11 cellular contexts compared by ENCODE assay signal in genomic region chr19:38046254-38047047, GRCh38.
A peak's percentile ranks its signal among the peaks of the same experiment; 100 is the strongest.
DNase-seq lines count a peak whose midpoint lies in the region; ATAC-seq and TF ChIP-seq lines count a peak whose summit lies in the region.
"Had no signal": no experiment of that assay in that cellular context is flagged by ENCODE, and none has a peak within 500 bp of the region (broad histone marks: within the 10 kb centered on the region; RNA-seq: fewer than 3 reads in every experiment).

No MANE protein-coding gene starts in this region.

- H2AFZ ChIP-seq in SK-N-SH (ENCODE audit: low read depth) = no peak overlapping the region

- H3K4me1 ChIP-seq in DOHH2 (ENCODE audit: control insufficient read depth, low read length) = peaks cover 60% of the 10 kb centered on the region
- H3K4me1 ChIP-seq in SK-N-SH (ENCODE audit: control insufficient read depth in 1 of 2, insufficient read depth in 2 of 2, low read depth in 1 of 2, low read length in 1 of 2) = peaks cover 0 to 5% of the 10 kb centered on the region in 2 experiments; a peak in 1 of 4 replicates
- H3K4me1 ChIP-seq: uterus had no signal

- H3K4me3 ChIP-seq in DOHH2 (ENCODE audit: low read length) (peak overlapping the region; percentile 46), SK-N-SH (ENCODE audit: low read depth in 2 of 2, low read length in 1 of 2) (no peak overlapping the region), WERI-Rb-1 (ENCODE audit: low read depth, low read length) (no peak overlapping the region)
- H3K4me3 ChIP-seq: uterus had no signal

- no peak overlapping the region for H3K9ac ChIP-seq in SK-N-SH

- no peaks in the 10 kb centered on the region for H3K9me2 ChIP-seq in DOHH2 (replicated peaks; ENCODE audit: control insufficient read depth, low read length)
- H3K9me2 ChIP-seq in SK-N-SH = no peaks in the 10 kb centered on the region

- peak; percentile 33 for DNase-seq in iPS-NIHi11 (ENCODE audit: low spot score)
- DNase-seq in left cardiac atrium = no peak
- DNase-seq in SK-N-SH = no peak
- DNase-seq in NK-92 (lab: John Stamatoyannopoulos, UW; ENCODE audit: unreplicated experiment) = no peak
- DNase-seq in WERI-Rb-1 = no peak
- DNase-seq: DMS 273 treated with DMSO at 0.1 percent for 48 hours, NCI-H1694, uterus had no signal

- CTCF ChIA-PET in SK-N-SH (lab: Yijun Ruan, JAX) = no interaction called here

- ATAC-seq in HG03432 (IDR thresholded peaks at IDR 0.05; ENCODE audit: unreplicated experiment) = peak; percentile 37
- no peak for ATAC-seq in left cardiac atrium

- peaks cover 37% of the 10 kb centered on the region for H3K79me2 ChIP-seq in DOHH2 (ENCODE audit: control insufficient read depth, low read length)
- peaks cover 57% of the 10 kb centered on the region for H3K79me2 ChIP-seq in SK-N-SH (ENCODE audit: insufficient read depth)

- TF ChIP-seq CTCF in DOHH2 (IDR thresholded peaks at IDR 0.05; ENCODE audit: low read depth, low read length, poor library complexity, severe bottlenecking) (no peak), SK-N-SH (IDR thresholded peaks at IDR 0.05) (no peak), WERI-Rb-1 (IDR thresholded peaks at IDR 0.05; ENCODE audit: low read depth, low read length) (no peak)

- POLR2A ChIA-PET in SK-N-SH (lab: Yijun Ruan, JAX) = no interaction called here

- TF ChIP-seq RAD21 in SK-N-SH (IDR thresholded peaks at IDR 0.05; ENCODE audit: low read length) = no peak

- no peaks in the 10 kb centered on the region for H3K9me3 ChIP-seq in DOHH2 (ENCODE audit: control insufficient read depth, insufficient read depth, low read length)
- 0 out of 2 replicates have a peak, but pooled peaks cover 7% of the 10 kb centered on the region for H3K9me3 ChIP-seq in SK-N-SH
- no peaks in the 10 kb centered on the region for H3K9me3 ChIP-seq in WERI-Rb-1 (ENCODE audit: severe bottlenecking)
- H3K9me3 ChIP-seq: uterus had no signal

- H4K20me1 ChIP-seq in DOHH2 (ENCODE audit: control insufficient read depth, insufficient read depth, low read depth, low read length) (no peaks in the 10 kb centered on the region), SK-N-SH (ENCODE audit: insufficient read depth) (no peaks in the 10 kb centered on the region)

- no peaks in the 10 kb centered on the region for H3K27me3 ChIP-seq in DOHH2 (ENCODE audit: control insufficient read depth, low read length)
- no peaks in the 10 kb centered on the region for H3K27me3 ChIP-seq in SK-N-SH (ENCODE audit: insufficient read depth)
- no peaks in the 10 kb centered on the region for H3K27me3 ChIP-seq in WERI-Rb-1 (ENCODE audit: insufficient read depth, low read depth, severe bottlenecking)
- H3K27me3 ChIP-seq: uterus had no signal

- intact Hi-C loops in left cardiac atrium (cut with DNase I) = no loop called here

- peaks cover 20% of the 10 kb centered on the region for H3K36me3 ChIP-seq in DOHH2 (ENCODE audit: control insufficient read depth, low read length)
- peaks cover 0 to 11% of the 10 kb centered on the region in 2 experiments for H3K36me3 ChIP-seq in SK-N-SH (replicated peaks in 1 of 2; ENCODE audit: control insufficient read depth in 1 of 2, insufficient read depth in 2 of 2, low read length in 1 of 2)
- no peaks in the 10 kb centered on the region; the same call in 1 of the 2 replicates for H3K36me3 ChIP-seq in WERI-Rb-1
- H3K36me3 ChIP-seq: uterus had no signal

- WGBS in SK-N-SH (ENCODE audit: low lambda C conversion rate) = 93% methylated on average over 15 of the region's 21 CpGs

- peaks cover 5% of the 10 kb centered on the region; the same call in 1 of the 2 replicates for H3F3A ChIP-seq in DOHH2 (ENCODE audit: control insufficient read depth, insufficient read depth)
- peaks cover 5% of the 10 kb centered on the region for H3F3A ChIP-seq in SK-N-SH (replicated peaks; ENCODE audit: insufficient read depth)

- peak; percentile 45 for TF ChIP-seq POLR2A in GM19193 (IDR thresholded peaks at IDR 0.05; ENCODE audit: extremely low read depth, insufficient read depth, insufficient read length)

- H3K4me2 ChIP-seq in DOHH2 (ENCODE audit: low read length) (peak overlapping the region; percentile 64), SK-N-SH (no peak overlapping the region)

- no peak for TF ChIP-seq EP300 in SK-N-SH (IDR thresholded peaks at IDR 0.05; ENCODE audit: borderline replicate concordance in 1 of 2, low read depth in 1 of 2, low read length in 1 of 2)

- H3K27ac ChIP-seq in DOHH2 (ENCODE audit: low read depth, low read length) (peak overlapping the region; percentile 63), SK-N-SH (ENCODE audit: low read depth in 2 of 2, low read length in 1 of 2) (no peak overlapping the region), WERI-Rb-1 (no peak overlapping the region)
- H3K27ac ChIP-seq: uterus had no signal

TF ChIP-seq in SK-N-SH, 30 proteins besides CTCF, POLR2A, EP300 and RAD21:
- TF ChIP-seq MEF2A (IDR thresholded peaks at IDR 0.05; ENCODE audit: borderline replicate concordance, low read depth) (no peak), EZH2phosphoT487 (IDR thresholded peaks at IDR 0.05; ENCODE audit: borderline replicate concordance, low read depth) (no peak), TCF12 (IDR thresholded peaks at IDR 0.05) (no peak), MAX (IDR thresholded peaks at IDR 0.05; ENCODE audit: low read depth) (no peak), FOSL2 (IDR thresholded peaks at IDR 0.05; ENCODE audit: borderline replicate concordance, low read depth) (no peak), POLR2AphosphoS5 (IDR thresholded peaks at IDR 0.05; ENCODE audit: low read depth, low read length) (no peak), GABPA (IDR thresholded peaks at IDR 0.05; ENCODE audit: low read depth) (no peak), FOXM1 (IDR thresholded peaks at IDR 0.05; ENCODE audit: low read depth) (no peak), NFIC (IDR thresholded peaks at IDR 0.05; ENCODE audit: borderline replicate concordance) (no peak), YY1 (IDR thresholded peaks at IDR 0.05; ENCODE audit: low read depth) (no peak), GATA2 (CRISPR knock-in tag; IDR thresholded peaks at IDR 0.05) (no peak), TEAD4 (IDR thresholded peaks at IDR 0.05; ENCODE audit: borderline replicate concordance, insufficient read depth) (no peak), SMC3 (IDR thresholded peaks at IDR 0.05; ENCODE audit: low read depth, low read length) (no peak), USF2 (IDR thresholded peaks at IDR 0.05; ENCODE audit: borderline replicate concordance, low read depth, low read length) (no peak), RCOR1 (IDR thresholded peaks at IDR 0.05; ENCODE audit: low read length) (no peak), MXI1 (IDR thresholded peaks at IDR 0.05; ENCODE audit: low read depth, low read length) (no peak)
- TF ChIP-seq, protein P1, sequence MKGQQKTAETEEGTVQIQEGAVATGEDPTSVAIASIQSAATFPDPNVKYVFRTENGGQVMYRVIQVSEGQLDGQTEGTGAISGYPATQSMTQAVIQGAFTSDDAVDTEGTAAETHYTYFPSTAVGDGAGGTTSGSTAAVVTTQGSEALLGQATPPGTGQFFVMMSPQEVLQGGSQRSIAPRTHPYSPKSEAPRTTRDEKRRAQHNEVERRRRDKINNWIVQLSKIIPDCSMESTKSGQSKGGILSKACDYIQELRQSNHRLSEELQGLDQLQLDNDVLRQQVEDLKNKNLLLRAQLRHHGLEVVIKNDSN (IDR thresholded peaks at IDR 0.05; ENCODE audit: borderline replicate concordance, low read depth) = no peak
- TF ChIP-seq, protein P2, sequence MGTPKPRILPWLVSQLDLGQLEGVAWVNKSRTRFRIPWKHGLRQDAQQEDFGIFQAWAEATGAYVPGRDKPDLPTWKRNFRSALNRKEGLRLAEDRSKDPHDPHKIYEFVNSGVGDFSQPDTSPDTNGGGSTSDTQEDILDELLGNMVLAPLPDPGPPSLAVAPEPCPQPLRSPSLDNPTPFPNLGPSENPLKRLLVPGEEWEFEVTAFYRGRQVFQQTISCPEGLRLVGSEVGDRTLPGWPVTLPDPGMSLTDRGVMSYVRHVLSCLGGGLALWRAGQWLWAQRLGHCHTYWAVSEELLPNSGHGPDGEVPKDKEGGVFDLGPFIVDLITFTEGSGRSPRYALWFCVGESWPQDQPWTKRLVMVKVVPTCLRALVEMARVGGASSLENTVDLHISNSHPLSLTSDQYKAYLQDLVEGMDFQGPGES (IDR thresholded peaks at IDR 0.05; ENCODE audit: low read depth, low read length) = no peak
TF ChIP-seq in SK-N-SH: peak in this region for 0.
